Comparison of ENCODE assay signal across 27 cellular contexts in the genomic region with DNA sequence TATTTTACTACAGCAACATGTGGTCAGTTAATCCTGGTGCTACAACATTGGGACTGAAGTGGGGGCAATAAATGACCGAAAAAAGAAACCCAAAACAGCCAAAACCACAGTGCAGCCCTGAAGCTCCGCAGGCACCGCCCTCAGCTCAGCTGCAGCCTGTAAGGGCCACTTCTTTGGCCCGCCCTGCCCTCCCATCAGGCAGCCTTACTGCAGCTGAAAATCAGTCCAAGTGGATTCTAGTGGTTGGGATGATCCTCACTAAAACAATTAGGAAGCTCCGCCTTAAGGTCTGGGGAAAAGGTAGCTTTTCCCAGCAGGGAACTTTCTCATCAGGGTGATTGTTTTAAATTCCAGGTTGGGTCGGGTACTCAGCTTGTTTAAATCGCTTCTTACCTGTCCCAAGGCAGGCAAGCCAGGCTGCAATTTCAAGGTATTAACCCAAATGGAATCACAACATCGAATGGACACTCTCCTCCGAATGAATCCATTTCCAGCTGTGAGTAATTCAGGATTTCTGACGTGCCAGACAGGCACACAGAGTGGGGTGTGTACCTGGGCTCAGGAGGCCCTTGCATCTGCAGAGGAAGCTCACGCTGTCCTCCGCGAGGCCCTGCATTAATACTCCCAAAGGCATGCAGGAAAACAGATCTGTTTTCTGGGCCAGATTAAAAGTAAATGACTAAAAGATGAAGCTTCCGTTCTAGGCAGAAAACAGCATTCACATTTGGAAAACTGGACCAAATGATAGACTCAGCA.
DNase-seq lines count a peak whose midpoint lies in the region; ATAC-seq lines count a peak whose summit lies in the region.
"Had no signal": no experiment of that assay in that cellular context is flagged by ENCODE, and none has a peak within 500 bp of the region (broad histone marks: within the 10 kb centered on the region; RNA-seq: fewer than 3 reads in every experiment).

No MANE protein-coding gene starts in this region.

- no peak overlapping the region for H3K27ac ChIP-seq in iPS DF 6.9 (ENCODE audit: low read length)
- H3K27ac ChIP-seq: gastroesophageal sphincter, tibial nerve had no signal

- no CpG with 5 or more reads among the region's 14 CpGs for WGBS in iPS DF 6.9 (ENCODE audit: insufficient coverage, insufficient read length)

- H3K4me1 ChIP-seq in iPS DF 6.9 (ENCODE audit: control insufficient read depth, insufficient read depth, low read length), result peaks cover 5% of the 10 kb centered on the region
- H3K4me1 ChIP-seq: gastroesophageal sphincter, tibial nerve had no signal

- no peaks in the 10 kb centered on the region for H3K27me3 ChIP-seq in iPS DF 6.9 (ENCODE audit: control insufficient read depth, insufficient read depth, low read length)
- H3K27me3 ChIP-seq: gastroesophageal sphincter, tibial nerve had no signal

- DNase-seq in NCI-H187 (lab: John Stamatoyannopoulos, UW), result peak; percentile 29 to 45
- DNase-seq in NCI-H187 treated with DMSO at 0.1 percent for 48 hours (lab: John Stamatoyannopoulos, UW), result no peak
- peak; percentile 34 for DNase-seq in NCI-H82 treated with DMSO at 0.1 percent for 48 hours (lab: John Stamatoyannopoulos, UW; ENCODE audit: unreplicated experiment)
- peak; percentile 31 for DNase-seq in iPS DF 6.9 (ENCODE audit: low read depth, low spot score)
- no peak for DNase-seq in sciatic nerve (ENCODE audit: low spot score)
- DNase-seq in DMS153 treated with DMSO at 0.1 percent for 48 hours (lab: John Stamatoyannopoulos, UW; ENCODE audit: unreplicated experiment), result no peak
- no peak for DNase-seq in stimulated activated CD8-positive, alpha-beta memory T cell treated with anti-CD3 and anti-CD28 coated beads, Interleukin-4, amount 100 ng/mL, for 48 hours
- DNase-seq: 8988T; activated CD4-positive, alpha-beta T cell treated with anti-CD3 and anti-CD28 coated beads for 48 hours; activated gamma-delta T cell treated with Interleukin-2 at 50 U/mL for 16 hours; activated T-cell treated with anti-CD3 and anti-CD28 coated beads, Interleukin-2, amount 50 U/mL, for 1 hour; caudate nucleus; CD4-positive, CD25-positive, alpha-beta regulatory T cell; hippocampal formation; KBM-7; left ventricle myocardium superior; naive thymus-derived CD4-positive, alpha-beta T cell; NCI-H1417 treated with DMSO at 0.1 percent for 48 hours; NCI-H2107; NCI-H526; small intestine; stimulated activated CD4-positive, alpha-beta T cell treated with anti-CD3 and anti-CD28 coated beads, Interleukin-1b, Interleukin-23, amount 100 ng/mL, for 48 hours; T-helper 17 cell had no signal

- H3K9me3 ChIP-seq in iPS DF 6.9 (ENCODE audit: control insufficient read depth, insufficient read depth, low read length), result no peaks in the 10 kb centered on the region; the same call in 1 of the 2 replicates
- H3K9me3 ChIP-seq: gastroesophageal sphincter, tibial nerve had no signal

- ATAC-seq in sciatic nerve, result peak; percentile 67
- ATAC-seq in GM21528 (IDR thresholded peaks at IDR 0.05; ENCODE audit: low FRiP score, unreplicated experiment), result no peak
- ATAC-seq: gastroesophageal sphincter; left ventricle myocardium superior; naive thymus-derived CD4-positive, alpha-beta T cell; SK-N-SH treated with all-trans-retinoic acid at 6 μM for 48 hours; T-helper 17 cell had no signal

- no peak overlapping the region for H3K4me3 ChIP-seq in iPS DF 6.9 (ENCODE audit: low read length)
- H3K4me3 ChIP-seq: gastroesophageal sphincter, tibial nerve had no signal

- intact Hi-C loops in sciatic nerve (cut with DNase I), result no loop called here

- H3K36me3 ChIP-seq in iPS DF 6.9 (ENCODE audit: control insufficient read depth, insufficient read depth, low read length), result no peaks in the 10 kb centered on the region
- H3K36me3 ChIP-seq: gastroesophageal sphincter, tibial nerve had no signal

Comparison
In these comparisons a context has a peak if more than half of its experiments do, and no peak if none do; other contexts are left out.
1. DNase-seq: peak in NCI-H187 (2 of 2), NCI-H82 treated with DMSO at 0.1 percent for 48 hours (single experiment) and iPS DF 6.9 (single experiment); none in NCI-H187 treated with DMSO at 0.1 percent for 48 hours (single experiment), sciatic nerve (single experiment), DMS153 treated with DMSO at 0.1 percent for 48 hours (single experiment) and stimulated activated CD8-positive, alpha-beta memory T cell treated with anti-CD3 and anti-CD28 coated beads, Interleukin-4, amount 100 ng/mL, for 48 hours (single experiment).